ENCODE assay signal across 8 cellular contexts in genomic region chr17:47840742-47841487, GRCh38. TPM values are rescaled to one million over a fixed set of nuclear protein-coding genes. Genes with fewer than 3 reads are reported as not detected.
DNase-seq lines count a peak whose midpoint lies in the region; ATAC-seq and TF ChIP-seq lines count a peak whose summit lies in the region.

SCRN2 (minus strand) TSS chr17:47841273; CDS start chr17:47840843, 430 bp downstream.

- intact Hi-C loops in cardiac septum (cut with DNase I), result loop anchor here (1.0 to 5.0 kb wide), 3 partner anchors 49 to 176 kb away; partner anchors contain the start of gene CDK5RAP3
- intact Hi-C loops in posterior cingulate gyrus (cut with DNase I), result loop anchor here (1.0 to 10.0 kb wide), 3 partner anchors 49 to 181 kb away; partner anchors contain the start of gene CDK5RAP3

- TF ChIP-seq EP300 in upper lobe of left lung (IDR thresholded peaks at IDR 0.05), result no peak

- DNase-seq in GM03348 (ENCODE audit: low spot score) (peak; percentile 92), NCI-H1092 (lab: John Stamatoyannopoulos, UW) (peak; percentile 82), SW 1271 (lab: John Stamatoyannopoulos, UW) (peak; percentile 76 to 80), cardiac septum (ENCODE audit: low spot score) (peak; percentile 97), posterior cingulate gyrus (peak; percentile 77 to 98 (median 87)), upper lobe of left lung (peak; percentile 96 to 99)
- peak; percentile 73 for DNase-seq in activated naive CD8-positive, alpha-beta T cell treated with anti-CD3 and anti-CD28 coated beads, Interleukin-2, amount 50 U/mL, for 16 hours (ENCODE audit: low read depth, low spot score)

- peak within 1 kb of the TSS; percentile 24; the same call in 1 of the 2 replicates for H3K27ac ChIP-seq in HEK293 (ENCODE audit: extremely low read depth, low read depth, low read length)
- H3K27ac ChIP-seq in upper lobe of left lung, result peak within 1 kb of the TSS; percentile 45 to 85 (median 82)

- 1 to 3% methylated on average over 16 to 30 of the region's 55 CpGs for WGBS in upper lobe of left lung, 2 donors

- H3K27me3 ChIP-seq in upper lobe of left lung, result no peaks in the 10 kb centered on the region

- H3K9me3 ChIP-seq in HEK293 (ENCODE audit: control insufficient read depth, insufficient read depth, low read depth, low read length), result no peaks in the 10 kb centered on the region
- H3K9me3 ChIP-seq in upper lobe of left lung, result no peaks in the 10 kb centered on the region

- H3K4me1 ChIP-seq in HEK293 (ENCODE audit: control insufficient read depth, insufficient read depth, low read length), result no peaks in the 10 kb centered on the region; the same call in 1 of the 2 replicates
- peaks cover 33 to 76% (median 45%) of the 10 kb centered on the region in 4 donors for H3K4me1 ChIP-seq in upper lobe of left lung

- CTCF ChIA-PET in HEK293 (lab: Yijun Ruan, JAX), result interaction anchor here (0.6 to 19.4 kb wide), 26 partner anchors 9 to 1180 kb away, joined by 3 to 837 read pairs (median 4); partner anchors contain the start of genes CDK5RAP3, LRRC46, MRPL10 and PNPO

- H3K36me3 ChIP-seq in HEK293 (ENCODE audit: control insufficient read depth in 2 of 2, insufficient read depth in 1 of 2, low read length in 2 of 2) (peaks cover 0 to 37% of the 10 kb centered on the region in 2 experiments; a peak in 1 of 3 replicates), upper lobe of left lung (peaks cover 0 to 31% (median 15%) of the 10 kb centered on the region in 4 donors)

- TF ChIP-seq POLR2A in upper lobe of left lung (IDR thresholded peaks at IDR 0.05), result peak in 1 of 4 donors; percentile 49

- ATAC-seq in upper lobe of left lung (ENCODE audit: low FRiP score in 2 of 2), result peak; percentile 94 to 96

- POLR2A ChIA-PET in HEK293 (lab: Yijun Ruan, JAX), result interaction anchor here (0.7 to 2.6 kb wide), 16 partner anchors 9 to 207 kb away, joined by 3 to 35 read pairs (median 5); partner anchors contain the start of genes CDK5RAP3, LRRC46, MRPL10 and NFE2L1

- TF ChIP-seq CTCF in HEK293 (tag by site-specific recombination; IDR thresholded peaks at IDR 0.05), result peak; percentile 97
- peak; percentile 98 to 99 (median 99) for TF ChIP-seq CTCF in upper lobe of left lung (IDR thresholded peaks at IDR 0.05)

- H3K4me3 ChIP-seq in HEK293 (ENCODE audit: low read depth, low read length) (peak within 1 kb of the TSS; percentile 82), upper lobe of left lung (peak within 1 kb of the TSS; percentile 73 to 95 (median 82))

TF ChIP-seq in HEK293, 187 proteins besides CTCF, POLR2A, EP300 and RAD21 (continues in another document):
- TF ChIP-seq ZNF785 (tag by site-specific recombination; IDR thresholded peaks at IDR 0.05) (0 out of 2 replicates have a peak, but pooled peaks have one; percentile 58), GLI2 (tag by site-specific recombination; IDR thresholded peaks at IDR 0.05; ENCODE audit: borderline replicate concordance, low read depth) (no peak), ZNF580 (tag by site-specific recombination; IDR thresholded peaks at IDR 0.05) (no peak), ZNF776 (tag by site-specific recombination; IDR thresholded peaks at IDR 0.05; ENCODE audit: borderline replicate concordance) (no peak), ZNF660 (tag by site-specific recombination; IDR thresholded peaks at IDR 0.05) (peak; percentile 47; the same call in 1 of the 2 replicates), ZNF416 (tag by site-specific recombination; IDR thresholded peaks at IDR 0.05) (no peak), ZNF560 (tag by site-specific recombination; IDR thresholded peaks at IDR 0.05; ENCODE audit: borderline replicate concordance) (no peak), ZNF585B (tag by site-specific recombination; IDR thresholded peaks at IDR 0.05) (no peak), ZSCAN23 (tag by site-specific recombination; IDR thresholded peaks at IDR 0.05) (no peak), ZFP3 (tag by site-specific recombination; IDR thresholded peaks at IDR 0.05; ENCODE audit: low read depth) (no peak), ZNF398 (tag by site-specific recombination; IDR thresholded peaks at IDR 0.05) (peak; percentile 52; the same call in 1 of the 2 replicates), ZSCAN16 (tag by site-specific recombination; IDR thresholded peaks at IDR 0.05) (no peak), ZNF654 (tag by site-specific recombination; IDR thresholded peaks at IDR 0.05; ENCODE audit: low read depth) (peak; percentile 89), ZNF211 (tag by site-specific recombination; IDR thresholded peaks at IDR 0.05; ENCODE audit: low read depth) (no peak), ZNF184 (tag by site-specific recombination; IDR thresholded peaks at IDR 0.05) (no peak), KLF8 (tag by site-specific recombination; IDR thresholded peaks at IDR 0.05) (peak; percentile 33; the same call in 1 of the 2 replicates), ZNF426 (tag by site-specific recombination; IDR thresholded peaks at IDR 0.05) (no peak), ZNF146 (tag by site-specific recombination; IDR thresholded peaks at IDR 0.05) (no peak), ZNF624 (tag by site-specific recombination; IDR thresholded peaks at IDR 0.05) (no peak), OVOL3 (tag by site-specific recombination; IDR thresholded peaks at IDR 0.05) (no peak), ZNF529 (tag by site-specific recombination; IDR thresholded peaks at IDR 0.05; ENCODE audit: insufficient replicate concordance) (no peak), FEZF1 (tag by site-specific recombination; IDR thresholded peaks at IDR 0.05) (no peak), ZNF449 (tag by site-specific recombination; IDR thresholded peaks at IDR 0.05) (no peak; the same call in 1 of the 2 replicates), ZBTB7A (tag by site-specific recombination; IDR thresholded peaks at IDR 0.05; ENCODE audit: low read depth) (0 out of 2 replicates have a peak, but pooled peaks have one; percentile 26), ZNF10 (tag by site-specific recombination; IDR thresholded peaks at IDR 0.05) (0 out of 2 replicates have a peak, but pooled peaks have one; percentile 38), ZBTB8A (tag by site-specific recombination; IDR thresholded peaks at IDR 0.05) (peak; percentile 52), REPIN1 (tag by site-specific recombination; IDR thresholded peaks at IDR 0.05; ENCODE audit: low read depth) (no peak), ZNF791 (tag by site-specific recombination; IDR thresholded peaks at IDR 0.05) (no peak), ZNF777 (tag by site-specific recombination; IDR thresholded peaks at IDR 0.05; ENCODE audit: borderline replicate concordance) (no peak), ZNF610 (tag by site-specific recombination; IDR thresholded peaks at IDR 0.05; ENCODE audit: borderline replicate concordance) (no peak), BCL11B (tag by site-specific recombination; IDR thresholded peaks at IDR 0.05; ENCODE audit: low read depth) (peak; percentile 97), ZSCAN18 (tag by site-specific recombination; IDR thresholded peaks at IDR 0.05) (no peak)

RNA-seq across cellular contexts. Expression of gene SCRN2, which starts in this region (rescaled TPM):
- total RNA-seq in cardiac septum, result 32.1 TPM
- total RNA-seq in upper lobe of left lung, result 10 to 100 TPM; 24.4 to 73.3 (median 34.8) TPM

Comparison
In these comparisons a context has a peak if more than half of its experiments do, and no peak if none do; other contexts are left out.
1. Peak in every context shown above with its lines: DNase-seq, ATAC-seq, H3K4me3 ChIP-seq and H3K27ac ChIP-seq.